20 cellular contexts compared by ENCODE assay signal in genomic region chr5:131186561-131187256, GRCh38. TPM values are rescaled to one million over a fixed set of nuclear protein-coding genes. Genes with fewer than 3 reads are reported as not detected.
DNase-seq lines count a peak whose midpoint lies in the region; ATAC-seq, FAIRE-seq and TF ChIP-seq lines count a peak whose summit lies in the region.
"Had no signal": no experiment of that assay in that cellular context is flagged by ENCODE, and none has a peak within 500 bp of the region (broad histone marks: within the 10 kb centered on the region; RNA-seq: fewer than 3 reads in every experiment).

No MANE protein-coding gene starts in this region.

- no peak for FAIRE-seq in frontal cortex (lab: Jason Lieb, UNC)
- FAIRE-seq: astrocyte, H1 had no signal

- TF ChIP-seq CTCF in astrocyte of the spinal cord (IDR thresholded peaks at IDR 0.05; ENCODE audit: low read depth, low read length) = no peak

- H3K4me3 ChIP-seq in astrocyte of the spinal cord (ENCODE audit: low read depth, low read length) = no peak overlapping the region
- H3K4me3 ChIP-seq: BLaER1, esophagus squamous epithelium, thyroid gland had no signal

- in situ Hi-C loops in astrocyte of the spinal cord (cut with HindIII; ENCODE audit: low sequenced_read_pairs) = no loop called here

- no peak for ATAC-seq in HG03457 (IDR thresholded peaks at IDR 0.05; ENCODE audit: unreplicated experiment)
- ATAC-seq in GM19035 (IDR thresholded peaks at IDR 0.05; ENCODE audit: unreplicated experiment) = no peak
- ATAC-seq: stimulated activated effector memory CD8-positive, alpha-beta T cell treated with anti-CD3 and anti-CD28 coated beads, Interleukin-12 subunit alpha, Interleukin-12 subunit beta, amount 100 ng/mL, for 72 hours had no signal

- DNase-seq in DMS53 treated with DMSO at 0.1 percent for 48 hours (lab: John Stamatoyannopoulos, UW; ENCODE audit: unreplicated experiment) (peak; percentile 79), NCI-H69 (lab: John Stamatoyannopoulos, UW) (peak; percentile 71), astrocyte of the spinal cord (ENCODE audit: low read depth, low spot score) (peak; percentile 11), iris pigment epithelial cell (ENCODE audit: low read depth) (peak; percentile 52), frontal cortex (ENCODE audit: low spot score in 2 of 2) (no peak), NCI-H1417 treated with DMSO at 0.1 percent for 48 hours (lab: John Stamatoyannopoulos, UW) (no peak)
- DNase-seq: activated CD4-positive, alpha-beta T cell treated with anti-CD3 and anti-CD28 coated beads for 48 hours; activated naive CD4-positive, alpha-beta T cell treated with Interleukin-2 at 50 U/mL for 16 hours; dermis blood vessel endothelial cell; esophagus squamous epithelium; hypothalamus; Kasumi-1; NCI-H1694 treated with DMSO at 0.1 percent for 48 hours; thyroid gland had no signal

RNA-seq across cellular contexts. Expression of gene LYRM7, which starts 16.0 kb away (rescaled TPM):
- 30.2 TPM for total RNA-seq in frontal cortex

RNA-seq across cellular contexts. Expression of gene HINT1, which starts 21.7 kb away (rescaled TPM):
- total RNA-seq in frontal cortex = 202 TPM

Comparison
In these comparisons a context has a peak if more than half of its experiments do, and no peak if none do; other contexts are left out.
1. DNase-seq: peak in DMS53 treated with DMSO at 0.1 percent for 48 hours (single experiment), NCI-H69 (single experiment), astrocyte of the spinal cord (single experiment) and iris pigment epithelial cell (single experiment); none in frontal cortex (0 of 2) and NCI-H1417 treated with DMSO at 0.1 percent for 48 hours (single experiment).